In genomic region chr14:50318031-50318626, GRCh38 we compare ENCODE assay signal across 9 cellular contexts.
DNase-seq lines count a peak whose midpoint lies in the region; ATAC-seq lines count a peak whose summit lies in the region.
"Had no signal": no experiment of that assay in that cellular context is flagged by ENCODE, and none has a peak within 500 bp of the region (broad histone marks: within the 10 kb centered on the region; RNA-seq: fewer than 3 reads in every experiment).

No MANE protein-coding gene starts in this region.

- DNase-seq in DMS53 (lab: John Stamatoyannopoulos, UW) (peak; percentile 34), DMS53 treated with DMSO at 0.1 percent for 48 hours (lab: John Stamatoyannopoulos, UW; ENCODE audit: unreplicated experiment) (no peak), NCI-H526 treated with DMSO at 0.1 percent for 48 hours (lab: John Stamatoyannopoulos, UW) (peak; percentile 56), epidermal melanocyte (ENCODE audit: insufficient read length, low spot score) (peak; percentile 22), retina (peak; percentile 28), nucleus accumbens (lab: John Stamatoyannopoulos, UW) (no peak), NCI-H1048 (lab: John Stamatoyannopoulos, UW) (no peak)
- DNase-seq: activated B cell treated with CpG ODN at 0.5 μM for 24 hours had no signal

- ATAC-seq in HG03442 (IDR thresholded peaks at IDR 0.05; ENCODE audit: unreplicated experiment): no peak

Comparison
In these comparisons a context has a peak if more than half of its experiments do, and no peak if none do; other contexts are left out.
1. DNase-seq: peak in DMS53 (single experiment), NCI-H526 treated with DMSO at 0.1 percent for 48 hours (single experiment), epidermal melanocyte (single experiment) and retina (single experiment); none in DMS53 treated with DMSO at 0.1 percent for 48 hours (single experiment), nucleus accumbens (0 of 56) and NCI-H1048 (single experiment).